ENCODE assay signal across 33 cellular contexts in genomic region chr18:42532119-42532518, GRCh38.
"Had no signal": no experiment of that assay in that cellular context is flagged by ENCODE, and none has a peak within 500 bp of the region (broad histone marks: within the 10 kb centered on the region; RNA-seq: fewer than 3 reads in every experiment).

No MANE protein-coding gene starts in this region.

- H3K27ac ChIP-seq: ascending aorta, VCaP had no signal

- DNase-seq: activated B cell treated with CpG ODN at 0.5 μM for 24 hours; activated CD4-positive, alpha-beta memory T cell treated with anti-CD3 and anti-CD28 coated beads, Interleukin-2, amount 10 ng/mL, durations not matched to agents 7 days and 5 days; activated CD4-positive, alpha-beta T cell treated with anti-CD3 and anti-CD28 coated beads for 1 hour; activated CD4-positive, alpha-beta T cell treated with anti-CD3 and anti-CD28 coated beads for 36 hours; activated CD4-positive, alpha-beta T cell treated with anti-CD3 and anti-CD28 coated beads for 48 hours; activated CD4-positive, alpha-beta T cell treated with anti-CD3 and anti-CD28 coated beads, Interleukin-2, amount 10 ng/mL, durations not matched to agents 7 days and 5 days; activated CD4-positive, alpha-beta T cell treated with anti-CD3 and anti-CD28 coated beads, Interleukin-2, amount 50 U/mL, for 48 hours; activated CD8-positive, alpha-beta memory T cell treated with anti-CD3 and anti-CD28 coated beads for 24 hours; activated CD8-positive, alpha-beta memory T cell treated with anti-CD3 and anti-CD28 coated beads, Interleukin-2, amount 10 ng/mL, durations not matched to agents 7 days and 5 days; activated CD8-positive, alpha-beta memory T cell treated with anti-CD3 and anti-CD28 coated beads, Interleukin-2, amount 50 U/mL, for 48 hours; activated CD8-positive, alpha-beta T cell treated with anti-CD3 and anti-CD28 coated beads, Interleukin-2, amount 10 ng/mL, durations not matched to agents 7 days and 5 days; activated effector memory CD4-positive, alpha-beta T cell treated with Interleukin-2 at 50 U/mL for 16 hours; activated gamma-delta T cell; activated naive CD4-positive, alpha-beta T cell treated with anti-CD3 and anti-CD28 coated beads, Interleukin-2, amount 10 ng/mL, durations not matched to agents 7 days and 5 days; activated naive CD4-positive, alpha-beta T cell treated with Interleukin-2 at 50 U/mL for 16 hours; activated naive CD8-positive, alpha-beta T cell treated with anti-CD3 and anti-CD28 coated beads, Interleukin-2, amount 10 ng/mL, durations not matched to agents 7 days and 5 days; activated naive CD8-positive, alpha-beta T cell treated with anti-CD3 and anti-CD28 coated beads, Interleukin-2, amount 50 U/mL, for 24 hours; activated T-cell treated with anti-CD3 and anti-CD28 coated beads, Interleukin-2, amount 50 U/mL, for 24 hours; activated T-cell treated with anti-CD3 and anti-CD28 coated beads, Interleukin-2, amount 50 U/mL, for 48 hours; amygdala; anterior cingulate cortex; central memory CD4-positive, alpha-beta T cell; T-helper 1 cell; T-helper 2 cell; T-helper 9 cell had no signal

- H3K4me3 Mint-ChIP-seq: activated B cell treated with CpG ODN at 0.5 μM for 24 hours; activated CD4-positive, alpha-beta memory T cell treated with anti-CD3 and anti-CD28 coated beads, Interleukin-2, amount 10 ng/mL, durations not matched to agents 7 days and 5 days; activated CD4-positive, alpha-beta T cell treated with anti-CD3 and anti-CD28 coated beads for 36 hours; activated CD4-positive, alpha-beta T cell treated with anti-CD3 and anti-CD28 coated beads, Interleukin-2, amount 10 ng/mL, durations not matched to agents 7 days and 5 days; activated CD8-positive, alpha-beta memory T cell treated with anti-CD3 and anti-CD28 coated beads, Interleukin-2, amount 10 ng/mL, durations not matched to agents 7 days and 5 days; activated CD8-positive, alpha-beta T cell treated with anti-CD3 and anti-CD28 coated beads, Interleukin-2, amount 10 ng/mL, durations not matched to agents 7 days and 5 days; activated naive CD4-positive, alpha-beta T cell treated with anti-CD3 and anti-CD28 coated beads, Interleukin-2, amount 10 ng/mL, durations not matched to agents 7 days and 5 days; activated naive CD4-positive, alpha-beta T cell treated with anti-CD3 and anti-CD28 coated beads, Interleukin-2, amount 50 U/mL, for 24 hours; activated naive CD8-positive, alpha-beta T cell; activated naive CD8-positive, alpha-beta T cell treated with anti-CD3 and anti-CD28 coated beads, Interleukin-2, amount 10 ng/mL, durations not matched to agents 7 days and 5 days; activated naive CD8-positive, alpha-beta T cell treated with anti-CD3 and anti-CD28 coated beads, Interleukin-2, amount 50 U/mL, for 24 hours; activated T-cell treated with anti-CD3 and anti-CD28 coated beads, Interleukin-2, amount 50 U/mL, for 24 hours; brain; T-helper 1 cell treated with Interleukin-12 subunit alpha and Interleukin-12 subunit beta and Interleukin-4 antibody, amounts not matched to agents 30 μg/mL and 1 μg/mL, for 36 hours; T-helper 2 cell treated with Interferon-gamma antibody and Interleukin-4, amounts not matched to agents 5 μg/mL and 100 μg/mL, for 36 hours had no signal

- H3K27me3 Mint-ChIP-seq: activated B cell treated with CpG ODN at 0.5 μM for 24 hours; activated CD4-positive, alpha-beta memory T cell treated with anti-CD3 and anti-CD28 coated beads, Interleukin-2, amount 10 ng/mL, durations not matched to agents 7 days and 5 days; activated CD4-positive, alpha-beta T cell treated with anti-CD3 and anti-CD28 coated beads for 36 hours; activated CD4-positive, alpha-beta T cell treated with anti-CD3 and anti-CD28 coated beads, Interleukin-2, amount 10 ng/mL, durations not matched to agents 7 days and 5 days; activated CD8-positive, alpha-beta memory T cell treated with anti-CD3 and anti-CD28 coated beads, Interleukin-2, amount 10 ng/mL, durations not matched to agents 7 days and 5 days; activated naive CD4-positive, alpha-beta T cell treated with anti-CD3 and anti-CD28 coated beads, Interleukin-2, amount 10 ng/mL, durations not matched to agents 7 days and 5 days; activated naive CD4-positive, alpha-beta T cell treated with anti-CD3 and anti-CD28 coated beads, Interleukin-2, amount 50 U/mL, for 24 hours; activated naive CD8-positive, alpha-beta T cell; activated naive CD8-positive, alpha-beta T cell treated with anti-CD3 and anti-CD28 coated beads, Interleukin-2, amount 10 ng/mL, durations not matched to agents 7 days and 5 days; activated naive CD8-positive, alpha-beta T cell treated with anti-CD3 and anti-CD28 coated beads, Interleukin-2, amount 50 U/mL, for 24 hours; activated T-cell treated with anti-CD3 and anti-CD28 coated beads, Interleukin-2, amount 50 U/mL, for 24 hours; brain had no signal

- H3K9me3 Mint-ChIP-seq: activated CD4-positive, alpha-beta memory T cell treated with anti-CD3 and anti-CD28 coated beads, Interleukin-2, amount 10 ng/mL, durations not matched to agents 7 days and 5 days; activated CD4-positive, alpha-beta T cell treated with anti-CD3 and anti-CD28 coated beads, Interleukin-2, amount 10 ng/mL, durations not matched to agents 7 days and 5 days; activated naive CD4-positive, alpha-beta T cell treated with anti-CD3 and anti-CD28 coated beads, Interleukin-2, amount 50 U/mL, for 24 hours; activated naive CD8-positive, alpha-beta T cell treated with anti-CD3 and anti-CD28 coated beads, Interleukin-2, amount 10 ng/mL, durations not matched to agents 7 days and 5 days; activated naive CD8-positive, alpha-beta T cell treated with anti-CD3 and anti-CD28 coated beads, Interleukin-2, amount 50 U/mL, for 24 hours; activated T-helper 2 cell treated with anti-CD3 and anti-CD28 coated beads, Interferon-gamma antibody, Interleukin-2, Interleukin-4, amounts not matched to agents 10 μg/mL and 5 μg/mL and 100 μg/mL, durations not matched to agents 14 hours and 24 hours and 36 hours; T-helper 1 cell treated with Interleukin-12 subunit alpha and Interleukin-12 subunit beta and Interleukin-4 antibody, amounts not matched to agents 30 μg/mL and 1 μg/mL, for 36 hours had no signal

- H3K4me3 ChIP-seq: ascending aorta had no signal

- H3K4me1 ChIP-seq: ascending aorta had no signal

- H3K36me3 ChIP-seq: ascending aorta had no signal

- H3K9me3 ChIP-seq: ascending aorta had no signal

- H3K27ac Mint-ChIP-seq: activated B cell treated with CpG ODN at 0.5 μM for 24 hours; activated CD4-positive, alpha-beta memory T cell treated with anti-CD3 and anti-CD28 coated beads, Interleukin-2, amount 10 ng/mL, durations not matched to agents 7 days and 5 days; activated CD4-positive, alpha-beta T cell treated with anti-CD3 and anti-CD28 coated beads for 36 hours; activated CD4-positive, alpha-beta T cell treated with anti-CD3 and anti-CD28 coated beads, Interleukin-2, amount 10 ng/mL, durations not matched to agents 7 days and 5 days; activated CD8-positive, alpha-beta memory T cell treated with anti-CD3 and anti-CD28 coated beads, Interleukin-2, amount 10 ng/mL, durations not matched to agents 7 days and 5 days; activated CD8-positive, alpha-beta T cell treated with anti-CD3 and anti-CD28 coated beads, Interleukin-2, amount 10 ng/mL, durations not matched to agents 7 days and 5 days; activated naive CD4-positive, alpha-beta T cell treated with anti-CD3 and anti-CD28 coated beads, Interleukin-2, amount 10 ng/mL, durations not matched to agents 7 days and 5 days; activated naive CD4-positive, alpha-beta T cell treated with anti-CD3 and anti-CD28 coated beads, Interleukin-2, amount 50 U/mL, for 24 hours; activated naive CD8-positive, alpha-beta T cell; activated naive CD8-positive, alpha-beta T cell treated with anti-CD3 and anti-CD28 coated beads, Interleukin-2, amount 10 ng/mL, durations not matched to agents 7 days and 5 days; activated naive CD8-positive, alpha-beta T cell treated with anti-CD3 and anti-CD28 coated beads, Interleukin-2, amount 50 U/mL, for 24 hours; activated T-cell treated with anti-CD3 and anti-CD28 coated beads, Interleukin-2, amount 50 U/mL, for 24 hours; activated T-helper 2 cell treated with anti-CD3 and anti-CD28 coated beads, Interferon-gamma antibody, Interleukin-2, Interleukin-4, amounts not matched to agents 10 μg/mL and 5 μg/mL and 100 μg/mL, durations not matched to agents 14 hours and 24 hours and 36 hours; T-helper 1 cell treated with Interleukin-12 subunit alpha and Interleukin-12 subunit beta and Interleukin-4 antibody, amounts not matched to agents 30 μg/mL and 1 μg/mL, for 36 hours; T-helper 2 cell treated with Interferon-gamma antibody and Interleukin-4, amounts not matched to agents 5 μg/mL and 100 μg/mL, for 36 hours had no signal

- H3K36me3 Mint-ChIP-seq: activated CD8-positive, alpha-beta memory T cell treated with anti-CD3 and anti-CD28 coated beads, Interleukin-2, amount 10 ng/mL, durations not matched to agents 7 days and 5 days; activated naive CD4-positive, alpha-beta T cell treated with anti-CD3 and anti-CD28 coated beads, Interleukin-2, amount 10 ng/mL, durations not matched to agents 7 days and 5 days; activated naive CD4-positive, alpha-beta T cell treated with anti-CD3 and anti-CD28 coated beads, Interleukin-2, amount 50 U/mL, for 24 hours; activated naive CD8-positive, alpha-beta T cell; activated naive CD8-positive, alpha-beta T cell treated with anti-CD3 and anti-CD28 coated beads, Interleukin-2, amount 10 ng/mL, durations not matched to agents 7 days and 5 days; brain had no signal

- H3K27me3 ChIP-seq: ascending aorta had no signal

- H3K4me1 Mint-ChIP-seq: activated B cell treated with CpG ODN at 0.5 μM for 24 hours; activated CD4-positive, alpha-beta memory T cell treated with anti-CD3 and anti-CD28 coated beads, Interleukin-2, amount 10 ng/mL, durations not matched to agents 7 days and 5 days; activated CD4-positive, alpha-beta T cell treated with anti-CD3 and anti-CD28 coated beads for 36 hours; activated CD4-positive, alpha-beta T cell treated with anti-CD3 and anti-CD28 coated beads, Interleukin-2, amount 10 ng/mL, durations not matched to agents 7 days and 5 days; activated CD8-positive, alpha-beta memory T cell treated with anti-CD3 and anti-CD28 coated beads, Interleukin-2, amount 10 ng/mL, durations not matched to agents 7 days and 5 days; activated naive CD4-positive, alpha-beta T cell treated with anti-CD3 and anti-CD28 coated beads, Interleukin-2, amount 10 ng/mL, durations not matched to agents 7 days and 5 days; activated naive CD4-positive, alpha-beta T cell treated with anti-CD3 and anti-CD28 coated beads, Interleukin-2, amount 50 U/mL, for 24 hours; activated naive CD8-positive, alpha-beta T cell treated with anti-CD3 and anti-CD28 coated beads, Interleukin-2, amount 10 ng/mL, durations not matched to agents 7 days and 5 days; activated naive CD8-positive, alpha-beta T cell treated with anti-CD3 and anti-CD28 coated beads, Interleukin-2, amount 50 U/mL, for 24 hours had no signal
